Comparison of ENCODE assay signal across 8 cellular contexts in the genomic region with DNA sequence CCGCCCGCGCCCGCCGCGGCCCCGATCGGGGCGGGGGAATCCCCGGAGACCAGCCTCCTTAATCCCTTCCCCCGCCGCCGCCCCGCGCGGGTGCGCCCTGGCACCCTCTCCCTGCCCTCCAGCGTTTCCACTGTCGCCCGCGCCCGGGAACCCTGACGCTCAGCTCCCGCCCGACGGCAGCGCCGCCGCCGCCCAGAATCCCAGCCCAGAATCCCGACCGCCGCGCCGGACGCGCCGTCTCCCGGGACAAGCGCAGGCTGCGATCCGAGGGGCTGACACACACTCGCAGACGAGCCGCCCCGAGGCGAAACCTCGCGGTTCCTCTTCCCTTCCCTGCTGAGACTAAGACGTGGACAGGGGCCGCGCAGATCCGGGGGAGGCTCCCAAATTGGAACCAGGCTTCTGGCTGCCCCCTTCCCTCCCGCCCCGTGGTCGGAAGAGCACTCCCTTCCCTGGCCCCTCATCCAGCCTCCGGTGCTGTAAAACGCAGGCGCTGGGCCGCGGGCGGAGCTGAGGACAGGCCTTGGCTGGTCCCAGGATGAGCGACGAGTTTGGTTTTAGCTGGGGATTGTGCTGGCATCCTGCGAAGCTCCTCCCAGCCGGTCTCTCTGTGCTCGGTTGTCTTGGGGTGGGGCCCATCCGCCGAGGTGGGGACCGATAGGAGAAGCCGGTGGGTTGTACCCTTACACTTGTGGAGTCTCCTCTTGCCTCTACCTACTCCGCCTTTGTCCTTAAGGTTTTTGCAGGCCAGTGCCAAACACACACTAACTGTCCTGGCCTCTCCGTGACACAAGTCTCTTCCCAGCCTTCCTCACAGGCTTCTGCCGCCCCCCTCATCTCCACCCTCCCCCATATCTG. TPM values are rescaled to one million over a fixed set of nuclear protein-coding genes. Genes with fewer than 3 reads are reported as not detected.
DNase-seq lines count a peak whose midpoint lies in the region; ATAC-seq and TF ChIP-seq lines count a peak whose summit lies in the region.

No MANE protein-coding gene starts in this region.

- peak overlapping the region; percentile 83 for H3K27ac ChIP-seq in Panc1 (ENCODE audit: low read length)

- H3K4me1 Mint-ChIP-seq in stimulated activated memory B cell treated with anti-CD40 and anti-IgM and Interleukin-4, amounts not matched to agents 10 μg/mL and 1 μg/mL and 100 μg/mL, for 72 hours: peaks cover 25% of the 10 kb centered on the region

- no TSS peak for BruUV-seq in Panc1 (replicated peaks; lab: Mats Ljungman, UMichigan)

- intact Hi-C loops in Panc1 (cut with micrococcal nuclease; ENCODE audit: unreplicated experiment): no loop called here

- POLR2A ChIA-PET in Panc1 (lab: Charles Lee): no interaction called here

- ATAC-seq in HG02973 (IDR thresholded peaks at IDR 0.05; ENCODE audit: unreplicated experiment): peak; percentile 40
- peak; percentile 67 for ATAC-seq in Panc1
- peak; percentile 74 for ATAC-seq in stimulated activated memory B cell treated with anti-CD40 and anti-IgM and Interleukin-4, amounts not matched to agents 10 μg/mL and 1 μg/mL and 100 μg/mL, for 72 hours

- no peaks in the 10 kb centered on the region for H3K9me3 ChIP-seq in Panc1 (ENCODE audit: control insufficient read depth, insufficient read depth, low read depth, low read length)

- H3K27ac Mint-ChIP-seq in stimulated activated memory B cell treated with anti-CD40 and anti-IgM and Interleukin-4, amounts not matched to agents 10 μg/mL and 1 μg/mL and 100 μg/mL, for 72 hours: peak overlapping the region; percentile 86

- DNase-seq in AG09309 (ENCODE audit: low read depth) (no peak), GM13976 (ENCODE audit: low spot score) (peak; percentile 75), Panc1 (ENCODE audit: low read depth, low spot score) (no peak), cardiac fibroblast (ENCODE audit: low read depth in 2 of 2) (peak; percentile 80 to 86), islet precursor cell (peak; percentile 89)
- DNase-seq in central memory CD4-positive, alpha-beta T cell: no peak

- in situ Hi-C loops in GM13976 (cut with MboI; ENCODE audit: low sequenced_read_pairs, unreplicated experiment): no loop called here
- in situ Hi-C loops in Panc1 (cut with HindIII; ENCODE audit: low pct_unique_long_range_greater_than_20kb, low sequenced_read_pairs): no loop called here

- CTCF ChIA-PET in Panc1 (lab: Charles Lee): no interaction called here

- no peak for TF ChIP-seq CTCF in AG09309 (IDR thresholded peaks at IDR 0.05; ENCODE audit: control insufficient read depth, insufficient read depth, low read depth, low read length, missing control alignments)
- TF ChIP-seq CTCF in GM13976 (IDR thresholded peaks at IDR 0.05; ENCODE audit: borderline replicate concordance, control extremely low read depth, extremely low read depth, insufficient read depth, missing control alignments): no peak
- no peak for TF ChIP-seq CTCF in Panc1 (IDR thresholded peaks at IDR 0.05)
- TF ChIP-seq CTCF in cardiac fibroblast (IDR thresholded peaks at IDR 0.05; ENCODE audit: low read depth, low read length): no peak

- no peaks in the 10 kb centered on the region for H3K36me3 Mint-ChIP-seq in stimulated activated memory B cell treated with anti-CD40 and anti-IgM and Interleukin-4, amounts not matched to agents 10 μg/mL and 1 μg/mL and 100 μg/mL, for 72 hours

- H3K27me3 Mint-ChIP-seq in stimulated activated memory B cell treated with anti-CD40 and anti-IgM and Interleukin-4, amounts not matched to agents 10 μg/mL and 1 μg/mL and 100 μg/mL, for 72 hours: peaks cover 24% of the 10 kb centered on the region

- H3K4me3 ChIP-seq in AG09309 (ENCODE audit: control insufficient read depth, low read depth, low read length) (peak overlapping the region; percentile 72), Panc1 (ENCODE audit: low read depth in 2 of 2, low read length in 2 of 2) (peak overlapping the region; percentile 73 to 74), cardiac fibroblast (replicated peaks in 1 of 2; ENCODE audit: low read depth in 2 of 2, low read length in 2 of 2) (peak overlapping the region; percentile 81 to 84)

- H3K4me3 Mint-ChIP-seq in stimulated activated memory B cell treated with anti-CD40 and anti-IgM and Interleukin-4, amounts not matched to agents 10 μg/mL and 1 μg/mL and 100 μg/mL, for 72 hours: peak overlapping the region; percentile 99

- H3K36me3 ChIP-seq in Panc1 (ENCODE audit: control insufficient read depth, insufficient read depth, low read length): 0 out of 2 replicates have a peak, but pooled peaks cover 4% of the 10 kb centered on the region

- no peaks in the 10 kb centered on the region for H3K27me3 ChIP-seq in Panc1 (ENCODE audit: control insufficient read depth, insufficient read depth, low read length)

- H3K4me1 ChIP-seq in Panc1 (ENCODE audit: control insufficient read depth, insufficient read depth, low read length): peaks cover 21% of the 10 kb centered on the region

- no peaks in the 10 kb centered on the region for H3K9me3 Mint-ChIP-seq in stimulated activated memory B cell treated with anti-CD40 and anti-IgM and Interleukin-4, amounts not matched to agents 10 μg/mL and 1 μg/mL and 100 μg/mL, for 72 hours

RNA-seq across cellular contexts. Expression of a gene that starts 1.1 kb away (rescaled TPM):
- 53.1 TPM for total RNA-seq in Panc1 (2021; ENCODE audit: unreplicated experiment)
- 58.1 TPM for polyA plus RNA-seq in Panc1 (2012; ENCODE audit: insufficient read length)

RNA-seq across cellular contexts. Expression of a gene that starts 22.3 kb away (rescaled TPM):
- total RNA-seq in Panc1 (2021; ENCODE audit: unreplicated experiment): 37.9 TPM
- polyA plus RNA-seq in Panc1 (2012; ENCODE audit: insufficient read length): 27.8 TPM

RNA-seq across cellular contexts. Expression of a gene that starts 27.6 kb away (rescaled TPM):
- 8.0 TPM for total RNA-seq in Panc1 (2021; ENCODE audit: unreplicated experiment)
- 7.8 TPM for polyA plus RNA-seq in Panc1 (2012; ENCODE audit: insufficient read length)

RNA-seq across cellular contexts. Expression of a gene that starts 57.2 kb away (rescaled TPM):
- 0.64 TPM for total RNA-seq in Panc1 (2021; ENCODE audit: unreplicated experiment)
- polyA plus RNA-seq in Panc1 (2012; ENCODE audit: insufficient read length): 1.2 TPM

Comparison
In these comparisons a context has a peak if more than half of its experiments do, and no peak if none do; other contexts are left out.
1. DNase-seq: peak in GM13976 (single experiment), cardiac fibroblast (2 of 2) and islet precursor cell (single experiment); none in AG09309 (single experiment), Panc1 (single experiment) and central memory CD4-positive, alpha-beta T cell (single experiment).
2. Peak in every context shown above with its lines, with median percentiles within 50 percentile points of each other: H3K4me3 ChIP-seq and ATAC-seq.